Comparison of ENCODE assay signal across 17 cellular contexts in the genomic region with DNA sequence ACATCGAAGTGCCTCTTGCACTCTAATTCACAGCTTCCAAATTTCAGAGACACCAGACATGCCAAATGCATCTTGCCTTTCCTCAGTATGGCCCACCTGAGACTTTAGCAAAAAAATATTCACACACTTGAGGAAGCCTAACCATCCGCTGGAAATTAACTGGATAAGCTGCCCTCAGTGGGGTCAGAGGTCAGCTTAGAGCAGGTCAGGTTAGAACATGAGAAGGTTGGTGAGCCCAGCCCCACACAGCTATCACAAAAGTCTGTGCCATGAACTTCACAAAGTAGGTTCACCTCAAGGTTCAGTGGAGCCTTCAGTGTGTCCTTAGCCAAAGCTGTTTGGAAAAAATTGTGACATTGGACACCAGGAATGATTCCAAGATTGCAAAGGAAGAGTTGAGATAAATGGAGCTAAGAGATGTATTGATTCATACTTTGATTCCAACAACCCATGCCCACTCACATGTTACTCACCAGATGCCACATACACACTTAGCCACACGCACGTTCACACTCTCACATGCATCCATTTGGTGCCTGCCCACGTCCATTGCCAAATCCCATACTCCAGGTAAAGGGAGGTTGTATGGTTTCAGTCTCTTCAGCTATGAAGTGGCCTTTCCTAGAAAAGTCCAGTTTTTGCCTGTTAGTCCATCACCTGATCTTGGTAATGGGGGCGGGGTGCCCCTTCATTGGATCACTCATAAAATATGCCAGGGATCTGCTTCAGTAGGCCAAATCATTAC. TPM values are rescaled to one million over a fixed set of nuclear protein-coding genes. Genes with fewer than 3 reads are reported as not detected.
DNase-seq lines count a peak whose midpoint lies in the region; ATAC-seq and TF ChIP-seq lines count a peak whose summit lies in the region.
"Had no signal": no experiment of that assay in that cellular context is flagged by ENCODE, and none has a peak within 500 bp of the region (broad histone marks: within the 10 kb centered on the region; RNA-seq: fewer than 3 reads in every experiment).

No MANE protein-coding gene starts in this region.

- H3K36me3 Mint-ChIP-seq in stimulated activated naive CD8-positive, alpha-beta T cell treated with anti-CD3 and anti-CD28 coated beads, Interleukin-15, Interleukin-2, amounts not matched to agents 100 ng/mL and 50 ng/mL, for 24 hours (ENCODE audit: low read depth): peaks cover 23% of the 10 kb centered on the region
- peaks cover 43% of the 10 kb centered on the region for H3K36me3 Mint-ChIP-seq in activated CD8-positive, alpha-beta T cell treated with anti-CD3 and anti-CD28 coated beads, Interleukin-2, amount 10 ng/mL, durations not matched to agents 7 days and 5 days (ENCODE audit: low read depth)
- H3K36me3 Mint-ChIP-seq in memory B cell (peaks cover 3% of the 10 kb centered on the region), progenitor cell of endocrine pancreas (ENCODE audit: insufficient read depth) (no peaks in the 10 kb centered on the region)

- H3K9me3 Mint-ChIP-seq in stimulated activated naive CD8-positive, alpha-beta T cell treated with anti-CD3 and anti-CD28 coated beads, Interleukin-15, Interleukin-2, amounts not matched to agents 100 ng/mL and 50 ng/mL, for 24 hours: no peaks in the 10 kb centered on the region
- H3K9me3 Mint-ChIP-seq in stimulated activated naive CD8-positive, alpha-beta T cell treated with anti-CD3 and anti-CD28 coated beads, Interleukin-15, amount 100 ng/mL, for 72 hours: peaks cover 0 to 5% of the 10 kb centered on the region in 2 donors
- H3K9me3 Mint-ChIP-seq in activated CD8-positive, alpha-beta T cell treated with anti-CD3 and anti-CD28 coated beads, Interleukin-2, amount 10 ng/mL, durations not matched to agents 7 days and 5 days (ENCODE audit: insufficient read depth): no peaks in the 10 kb centered on the region
- no peaks in the 10 kb centered on the region for H3K9me3 Mint-ChIP-seq in memory B cell
- no peaks in the 10 kb centered on the region for H3K9me3 Mint-ChIP-seq in progenitor cell of endocrine pancreas (ENCODE audit: low read depth)

- no peak for DNase-seq in stimulated activated naive CD8-positive, alpha-beta T cell treated with anti-CD3 and anti-CD28 coated beads, Interleukin-15, amount 100 ng/mL, for 72 hours
- no peak for DNase-seq in activated CD8-positive, alpha-beta T cell treated with anti-CD3 and anti-CD28 coated beads, Interleukin-2, amount 10 ng/mL, durations not matched to agents 7 days and 5 days
- DNase-seq in memory B cell (ENCODE audit: low spot score in 2 of 2): no peak
- no peak for DNase-seq in AML-193 (lab: John Stamatoyannopoulos, UW)
- DNase-seq in NCI-H526 (lab: John Stamatoyannopoulos, UW): no peak
- no peak for DNase-seq in progenitor cell of endocrine pancreas (ENCODE audit: low spot score, unreplicated experiment)
- DNase-seq: activated CD8-positive, alpha-beta memory T cell treated with anti-CD3 and anti-CD28 coated beads, Interleukin-2, amount 50 U/mL, for 48 hours; dermis blood vessel endothelial cell; GOT3; hippocampal formation; islet precursor cell; lower lobe of right lung; NCI-H1436 treated with DMSO at 0.1 percent for 48 hours; SHP77; stimulated activated CD4-positive, alpha-beta T cell treated with anti-CD3 and anti-CD28 coated beads, Interleukin-2, amount 100 ng/mL, for 24 hours; upper lobe of left lung had no signal

- H3K4me1 Mint-ChIP-seq in stimulated activated naive CD8-positive, alpha-beta T cell treated with anti-CD3 and anti-CD28 coated beads, Interleukin-15, Interleukin-2, amounts not matched to agents 100 ng/mL and 50 ng/mL, for 24 hours (ENCODE audit: low read depth): peaks cover 39% of the 10 kb centered on the region
- peaks cover 48% of the 10 kb centered on the region for H3K4me1 Mint-ChIP-seq in stimulated activated naive CD8-positive, alpha-beta T cell treated with anti-CD3 and anti-CD28 coated beads, Interleukin-15, amount 100 ng/mL, for 72 hours
- H3K4me1 Mint-ChIP-seq in activated CD8-positive, alpha-beta T cell treated with anti-CD3 and anti-CD28 coated beads, Interleukin-2, amount 10 ng/mL, durations not matched to agents 7 days and 5 days (ENCODE audit: low read depth): peaks cover 42% of the 10 kb centered on the region
- H3K4me1 Mint-ChIP-seq in memory B cell (peaks cover 14% of the 10 kb centered on the region), progenitor cell of endocrine pancreas (ENCODE audit: low read depth) (peaks cover 9% of the 10 kb centered on the region)

- no peaks in the 10 kb centered on the region for H3K27me3 Mint-ChIP-seq in stimulated activated naive CD8-positive, alpha-beta T cell treated with anti-CD3 and anti-CD28 coated beads, Interleukin-15, Interleukin-2, amounts not matched to agents 100 ng/mL and 50 ng/mL, for 24 hours
- no peaks in the 10 kb centered on the region for H3K27me3 Mint-ChIP-seq in stimulated activated naive CD8-positive, alpha-beta T cell treated with anti-CD3 and anti-CD28 coated beads, Interleukin-15, amount 100 ng/mL, for 72 hours
- H3K27me3 Mint-ChIP-seq in activated CD8-positive, alpha-beta T cell treated with anti-CD3 and anti-CD28 coated beads, Interleukin-2, amount 10 ng/mL, durations not matched to agents 7 days and 5 days (ENCODE audit: low read depth): no peaks in the 10 kb centered on the region
- H3K27me3 Mint-ChIP-seq in memory B cell (no peaks in the 10 kb centered on the region), progenitor cell of endocrine pancreas (no peaks in the 10 kb centered on the region)

- POLR2A ChIA-PET in activated CD8-positive, alpha-beta T cell treated with anti-CD3 and anti-CD28 coated beads, Interleukin-2, amount 10 ng/mL, durations not matched to agents 7 days and 5 days (lab: Charles Lee): interaction anchor here (0.8 to 3.4 kb wide), 6 partner anchors 20 to 151 kb away, joined by 3 to 14 read pairs (median 10); partner anchors contain the start of genes CUTA and ZBTB9

- no peak overlapping the region for H3K4me3 Mint-ChIP-seq in stimulated activated naive CD8-positive, alpha-beta T cell treated with anti-CD3 and anti-CD28 coated beads, Interleukin-15, Interleukin-2, amounts not matched to agents 100 ng/mL and 50 ng/mL, for 24 hours
- peak overlapping the region in 1 of 2 donors; percentile 39 for H3K4me3 Mint-ChIP-seq in stimulated activated naive CD8-positive, alpha-beta T cell treated with anti-CD3 and anti-CD28 coated beads, Interleukin-15, amount 100 ng/mL, for 72 hours
- H3K4me3 Mint-ChIP-seq in activated CD8-positive, alpha-beta T cell treated with anti-CD3 and anti-CD28 coated beads, Interleukin-2, amount 10 ng/mL, durations not matched to agents 7 days and 5 days: no peak overlapping the region
- no peak overlapping the region for H3K4me3 Mint-ChIP-seq in memory B cell
- no peak overlapping the region for H3K4me3 Mint-ChIP-seq in progenitor cell of endocrine pancreas (ENCODE audit: low read depth)

- H3K27ac Mint-ChIP-seq in stimulated activated naive CD8-positive, alpha-beta T cell treated with anti-CD3 and anti-CD28 coated beads, Interleukin-15, Interleukin-2, amounts not matched to agents 100 ng/mL and 50 ng/mL, for 24 hours: peak overlapping the region; percentile 16
- peak overlapping the region in 1 of 2 donors; percentile 72 for H3K27ac Mint-ChIP-seq in stimulated activated naive CD8-positive, alpha-beta T cell treated with anti-CD3 and anti-CD28 coated beads, Interleukin-15, amount 100 ng/mL, for 72 hours
- peak overlapping the region; percentile 79 for H3K27ac Mint-ChIP-seq in activated CD8-positive, alpha-beta T cell treated with anti-CD3 and anti-CD28 coated beads, Interleukin-2, amount 10 ng/mL, durations not matched to agents 7 days and 5 days
- H3K27ac Mint-ChIP-seq in memory B cell (peak overlapping the region; percentile 79), progenitor cell of endocrine pancreas (no peak overlapping the region)

- no peak for ATAC-seq in stimulated activated naive CD8-positive, alpha-beta T cell treated with anti-CD3 and anti-CD28 coated beads, Interleukin-15, amount 100 ng/mL, for 72 hours
- no peak for ATAC-seq in activated CD8-positive, alpha-beta T cell treated with anti-CD3 and anti-CD28 coated beads, Interleukin-2, amount 10 ng/mL, durations not matched to agents 7 days and 5 days
- ATAC-seq in memory B cell (ENCODE audit: low read depth): no peak
- ATAC-seq: lower lobe of right lung had no signal

- TF ChIP-seq CTCF in progenitor cell of endocrine pancreas (IDR thresholded peaks at IDR 0.05; ENCODE audit: unreplicated experiment): no peak

- CTCF ChIA-PET in activated CD8-positive, alpha-beta T cell treated with anti-CD3 and anti-CD28 coated beads, Interleukin-2, amount 10 ng/mL, durations not matched to agents 7 days and 5 days (lab: Charles Lee): interaction anchor here (0.6 to 3.9 kb wide), 5 partner anchors 11 to 197 kb away, joined by 3 to 22 read pairs (median 3); partner anchors contain the start of gene BAK1

RNA-seq across cellular contexts. Expression of gene BAK1, which starts 11.1 kb away (rescaled TPM):
- total RNA-seq in activated CD8-positive, alpha-beta T cell treated with anti-CD3 and anti-CD28 coated beads, Interleukin-2, amount 10 ng/mL, durations not matched to agents 7 days and 5 days: 10 to 100 TPM; 76.0 to 76.2 TPM
- total RNA-seq in progenitor cell of endocrine pancreas: 21.0 and 22.4 TPM in 2 replicates

RNA-seq across cellular contexts. Expression of gene ITPR3, which starts 52.1 kb away (rescaled TPM):
- total RNA-seq in activated CD8-positive, alpha-beta T cell treated with anti-CD3 and anti-CD28 coated beads, Interleukin-2, amount 10 ng/mL, durations not matched to agents 7 days and 5 days: 10 to 100 TPM; 57.8 to 59.3 TPM
- total RNA-seq in progenitor cell of endocrine pancreas: 28.3 and 30.4 TPM in 2 replicates
